ENCODE assay signal across 13 cellular contexts in the genomic region with DNA sequence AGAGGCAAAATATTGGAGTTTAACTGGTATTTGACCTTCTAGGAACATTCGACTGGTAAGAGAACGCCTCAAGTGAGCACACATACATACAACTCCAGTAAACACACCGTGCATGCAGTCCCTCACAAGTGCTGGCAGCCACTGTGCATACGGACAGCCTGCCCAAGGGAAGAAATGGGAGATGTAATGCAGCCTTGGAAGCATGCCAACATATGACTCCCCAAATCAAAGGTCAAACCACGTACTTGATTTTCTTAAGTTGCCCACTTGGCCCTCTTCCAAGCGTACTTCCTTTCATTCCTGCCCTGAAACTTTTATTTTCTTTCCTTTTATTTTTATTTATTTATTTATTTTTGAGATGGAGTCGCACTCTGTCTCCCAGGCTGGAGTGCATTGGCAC.
A peak's percentile ranks its signal among the peaks of the same experiment; 100 is the strongest.
DNase-seq lines count a peak whose midpoint lies in the region; FAIRE-seq and TF ChIP-seq lines count a peak whose summit lies in the region.
"Had no signal": no experiment of that assay in that cellular context is flagged by ENCODE, and none has a peak within 500 bp of the region (broad histone marks: within the 10 kb centered on the region; RNA-seq: fewer than 3 reads in every experiment).

No MANE protein-coding gene starts in this region.

- in situ Hi-C loops in ACHN (cut with HindIII; ENCODE audit: low pct_ligation_motif_present, low pct_unique_long_range_greater_than_20kb, low sequenced_read_pairs) = no loop called here

- no peak for FAIRE-seq in frontal cortex (lab: Jason Lieb, UNC)

- CTCF ChIA-PET in HEK293T (lab: Yijun Ruan, JAX) = no interaction called here

- DNase-seq in ACHN (peak; percentile 10), HCEC 1CT (peak; percentile 9), SW480 (ENCODE audit: low spot score) (peak; percentile 4), fibroblast of peridontal ligament (ENCODE audit: extremely low read depth) (peak; percentile 29), NCI-H446 (lab: John Stamatoyannopoulos, UW) (no peak), frontal cortex (ENCODE audit: low spot score in 2 of 2) (no peak), HEK293T (ENCODE audit: extremely low spot score) (no peak), COLO829 (ENCODE audit: low spot score) (no peak)
- DNase-seq: amniotic stem cell; midbrain; NCI-H187 treated with DMSO at 0.1 percent for 48 hours; NK-92 treated with Interleukin-12 subunit alpha and Interleukin-12 subunit beta, amount 100 ng/mL, for 24 hours; T-helper 2 cell had no signal

- POLR2A ChIA-PET in HEK293T (lab: Yijun Ruan, JAX) = no interaction called here

TF ChIP-seq in HEK293T, 16 proteins besides CTCF, POLR2A, EP300 and RAD21:
- TF ChIP-seq LEF1 (IDR thresholded peaks at IDR 0.05; ENCODE audit: borderline replicate concordance) (no peak), FOXK2 (IDR thresholded peaks at IDR 0.05) (no peak), BHLHE40 (IDR thresholded peaks at IDR 0.05; ENCODE audit: borderline replicate concordance) (no peak), NFRKB (IDR thresholded peaks at IDR 0.05) (no peak), ELF4 (IDR thresholded peaks at IDR 0.05) (no peak), SP1 (IDR thresholded peaks at IDR 0.05) (no peak), FOXA1 (IDR thresholded peaks at IDR 0.05) (no peak), ZNF384 (IDR thresholded peaks at IDR 0.05) (no peak), ARNT (IDR thresholded peaks at IDR 0.05) (no peak), TARDBP (IDR thresholded peaks at IDR 0.05) (no peak), SUZ12 (IDR thresholded peaks at IDR 0.05) (no peak)
- TF ChIP-seq, protein P1, sequence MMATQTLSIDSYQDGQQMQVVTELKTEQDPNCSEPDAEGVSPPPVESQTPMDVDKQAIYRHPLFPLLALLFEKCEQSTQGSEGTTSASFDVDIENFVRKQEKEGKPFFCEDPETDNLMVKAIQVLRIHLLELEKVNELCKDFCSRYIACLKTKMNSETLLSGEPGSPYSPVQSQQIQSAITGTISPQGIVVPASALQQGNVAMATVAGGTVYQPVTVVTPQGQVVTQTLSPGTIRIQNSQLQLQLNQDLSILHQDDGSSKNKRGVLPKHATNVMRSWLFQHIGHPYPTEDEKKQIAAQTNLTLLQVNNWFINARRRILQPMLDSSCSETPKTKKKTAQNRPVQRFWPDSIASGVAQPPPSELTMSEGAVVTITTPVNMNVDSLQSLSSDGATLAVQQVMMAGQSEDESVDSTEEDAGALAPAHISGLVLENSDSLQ (IDR thresholded peaks at IDR 0.05) = no peak

Comparison
In these comparisons a context has a peak if more than half of its experiments do, and no peak if none do; other contexts are left out.
1. DNase-seq: peak in ACHN (single experiment), HCEC 1CT (single experiment), SW480 (single experiment) and fibroblast of peridontal ligament (single experiment); none in NCI-H446 (0 of 2), frontal cortex (0 of 2), HEK293T (single experiment) and COLO829 (single experiment).